19 cellular contexts compared by ENCODE assay signal in the genomic region with DNA sequence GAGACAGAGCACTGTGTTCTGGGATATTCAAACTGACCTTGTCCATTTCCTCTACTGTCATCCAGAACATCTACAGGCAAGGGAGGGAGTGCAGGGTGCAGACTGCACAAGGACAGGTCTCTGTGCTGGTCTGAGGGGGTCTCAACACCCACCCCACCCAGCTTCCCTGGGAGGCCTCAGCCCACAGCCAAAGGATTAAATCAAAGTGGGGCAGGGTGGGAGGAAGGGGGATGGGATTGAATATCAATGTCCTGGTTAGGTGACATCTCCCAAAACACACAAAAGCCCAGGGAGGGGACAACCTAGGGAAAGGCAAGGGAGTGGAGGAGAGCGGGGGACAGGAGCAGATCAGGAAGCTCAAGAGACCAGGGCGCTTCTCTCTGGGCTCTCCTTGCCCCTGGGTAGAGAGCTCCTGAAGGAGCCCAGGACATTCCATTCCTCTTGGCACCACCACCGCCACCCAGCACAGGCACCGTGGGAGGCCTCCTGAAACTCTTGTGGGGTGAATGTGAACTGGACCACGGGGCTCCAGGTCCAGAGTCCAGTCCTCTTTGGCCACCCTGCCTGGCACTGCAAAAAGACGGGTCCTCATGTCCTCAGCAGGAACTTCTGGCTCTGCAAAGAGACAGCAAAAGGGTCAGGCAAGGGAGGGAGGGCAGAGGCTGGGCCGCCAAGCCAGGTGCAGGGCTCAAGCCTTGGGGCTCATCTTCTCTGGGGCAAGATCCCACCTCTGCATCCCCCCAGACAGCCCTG.
DNase-seq lines count a peak whose midpoint lies in the region; ATAC-seq and TF ChIP-seq lines count a peak whose summit lies in the region.
"Had no signal": no experiment of that assay in that cellular context is flagged by ENCODE, and none has a peak within 500 bp of the region (broad histone marks: within the 10 kb centered on the region; RNA-seq: fewer than 3 reads in every experiment).

No MANE protein-coding gene starts in this region.

- H3K4me3 ChIP-seq in NT2/D1 (ENCODE audit: insufficient read length, low read depth) (no peak overlapping the region), gastrocnemius medialis (no peak overlapping the region), OCI-LY7 (ENCODE audit: low read depth, low read length, poor library complexity, severe bottlenecking) (no peak overlapping the region)
- H3K4me3 ChIP-seq: BLaER1 treated with 17β-estradiol and CSF1 and Interleukin-3, amounts not matched to agents 10 nM and 100 nM had no signal

- H3K9me3 Mint-ChIP-seq in chondrocyte (ENCODE audit: low read depth) (no peaks in the 10 kb centered on the region), nephron progenitor cell (peaks cover 12% of the 10 kb centered on the region), progenitor cell of endocrine pancreas (ENCODE audit: low read depth) (peaks cover under 1% of the 10 kb centered on the region)

- ATAC-seq in gastrocnemius medialis: no peak
- ATAC-seq: CD8-positive, alpha-beta T cell had no signal

- no TSS peak for BruUV-seq in OCI-LY7 (replicated peaks; lab: Mats Ljungman, UMichigan)

- H3K36me3 ChIP-seq in NT2/D1 (ENCODE audit: insufficient read depth, insufficient read length, low read length) (peaks cover 33% of the 10 kb centered on the region), gastrocnemius medialis (no peaks in the 10 kb centered on the region), OCI-LY7 (ENCODE audit: insufficient read depth, low read length) (no peaks in the 10 kb centered on the region)

- H3K27me3 ChIP-seq in NT2/D1 (ENCODE audit: insufficient read depth, insufficient read length) (no peaks in the 10 kb centered on the region), gastrocnemius medialis (no peaks in the 10 kb centered on the region)

- peaks cover 14% of the 10 kb centered on the region for H3K9me3 ChIP-seq in NT2/D1 (ENCODE audit: insufficient read depth, low read length)
- H3K9me3 ChIP-seq in gastrocnemius medialis: no peaks in the 10 kb centered on the region
- peaks cover 1% of the 10 kb centered on the region; the same call in 1 of the 2 replicates for H3K9me3 ChIP-seq in OCI-LY7 (ENCODE audit: low read length)

- H3K36me3 Mint-ChIP-seq in chondrocyte (ENCODE audit: low read depth) (peaks cover 36% of the 10 kb centered on the region), nephron progenitor cell (ENCODE audit: low read depth) (no peaks in the 10 kb centered on the region), progenitor cell of endocrine pancreas (ENCODE audit: insufficient read depth) (no peaks in the 10 kb centered on the region)
- H3K36me3 Mint-ChIP-seq: CD8-positive, alpha-beta T cell had no signal

- no peak overlapping the region for H2AFZ ChIP-seq in OCI-LY7 (ENCODE audit: low read length)

- H3K9me2 ChIP-seq in OCI-LY7 (ENCODE audit: insufficient read depth, low read length): no peaks in the 10 kb centered on the region

- TF ChIP-seq CTCF in chondrocyte (IDR thresholded peaks at IDR 0.05): no peak
- no peak for TF ChIP-seq CTCF in nephron progenitor cell (IDR thresholded peaks at IDR 0.05)
- TF ChIP-seq CTCF in gastrocnemius medialis (IDR thresholded peaks at IDR 0.05 in 4 of 5, conservative IDR thresholded peaks at IDR 0.05 in 1 of 5): no peak
- no peak for TF ChIP-seq CTCF in OCI-LY7 (conservative IDR thresholded peaks at IDR 0.05; ENCODE audit: low read length)
- no peak for TF ChIP-seq CTCF in progenitor cell of endocrine pancreas (IDR thresholded peaks at IDR 0.05; ENCODE audit: unreplicated experiment)

- CTCF ChIA-PET in OCI-LY7 (lab: Charles Lee; ENCODE audit: unreplicated experiment): no interaction called here

- H3K79me2 ChIP-seq in OCI-LY7 (ENCODE audit: insufficient read depth, low read depth, low read length): no peaks in the 10 kb centered on the region

- in situ Hi-C loops in gastrocnemius medialis (cut with MboI; ENCODE audit: low sequenced_read_pairs in 4 of 4): loop anchor here (5.0 to 25.0 kb wide), 3 partner anchors 79 to 199 kb away; partner anchors contain the start of gene FITM2 (in 3 of the 4)

- no peak for TF ChIP-seq POLR2A in gastrocnemius medialis (IDR thresholded peaks at IDR 0.05)

- POLR2A ChIA-PET in OCI-LY7 (lab: Charles Lee): interaction anchor here (1.3 kb wide), 1 partner anchor 444 kb away, joined by 10 read pairs; no protein-coding TSS in a partner anchor

- H3K4me2 ChIP-seq in OCI-LY7 (ENCODE audit: low read length): no peak overlapping the region

- no peaks in the 10 kb centered on the region for H3K27me3 Mint-ChIP-seq in chondrocyte (ENCODE audit: low read depth)
- H3K27me3 Mint-ChIP-seq in nephron progenitor cell (ENCODE audit: low read depth, poor library complexity): peaks cover 3% of the 10 kb centered on the region
- peaks cover 3% of the 10 kb centered on the region for H3K27me3 Mint-ChIP-seq in progenitor cell of endocrine pancreas

- DNase-seq in NT2/D1 (ENCODE audit: low read depth, low spot score) (no peak), chondrocyte (ENCODE audit: low spot score) (no peak), nephron progenitor cell (no peak), gastrocnemius medialis (no peak), DMS 273 treated with DMSO at 0.1 percent for 48 hours (lab: John Stamatoyannopoulos, UW) (no peak), OCI-LY7 (ENCODE audit: low spot score) (no peak), progenitor cell of endocrine pancreas (ENCODE audit: low spot score, unreplicated experiment) (no peak), globus pallidus (ENCODE audit: low spot score) (no peak)
- DNase-seq: Calu3; CD8-positive, alpha-beta T cell; EL; KBM-7; NCI-H1105; NCI-H2081; NCI-H748 treated with DMSO at 0.1 percent for 48 hours; NK-92 treated with Interleukin-12 subunit alpha and Interleukin-12 subunit beta, amount 100 ng/mL, for 24 hours; OCI-M1; SIG-M5 had no signal

- peak overlapping the region in 3 of 4 donors; percentile 10 to 27 (median 18) for H3K27ac ChIP-seq in gastrocnemius medialis
- H3K27ac ChIP-seq in OCI-LY7 (ENCODE audit: low read depth, low read length, poor library complexity, severe bottlenecking): no peak overlapping the region
- H3K27ac ChIP-seq: BLaER1 treated with 17β-estradiol and CSF1 and Interleukin-3, amounts not matched to agents 10 nM and 100 nM had no signal

- H4K20me1 ChIP-seq in OCI-LY7 (ENCODE audit: insufficient read depth, low read length): no peaks in the 10 kb centered on the region
- H4K20me1 ChIP-seq: BLaER1 treated with 17β-estradiol and CSF1 and Interleukin-3, amounts not matched to agents 10 nM and 100 nM had no signal

- H3K4me1 ChIP-seq in NT2/D1 (ENCODE audit: insufficient read depth, insufficient read length): peaks cover 21% of the 10 kb centered on the region
- peaks cover 3 to 8% of the 10 kb centered on the region in 2 donors for H3K4me1 ChIP-seq in gastrocnemius medialis
- no peaks in the 10 kb centered on the region for H3K4me1 ChIP-seq in OCI-LY7 (ENCODE audit: insufficient read depth, low read length, poor library complexity, severe bottlenecking)

- intact Hi-C loops in gastrocnemius medialis (cut with DNase I; ENCODE audit: low total_unique reads): no loop called here
- intact Hi-C loops in OCI-LY7 (cut with micrococcal nuclease; ENCODE audit: unreplicated experiment): no loop called here

- H3K4me1 Mint-ChIP-seq in chondrocyte (ENCODE audit: low read depth): peaks cover 41% of the 10 kb centered on the region
- H3K4me1 Mint-ChIP-seq in nephron progenitor cell: peaks cover 49% of the 10 kb centered on the region
- peaks cover 1% of the 10 kb centered on the region for H3K4me1 Mint-ChIP-seq in progenitor cell of endocrine pancreas (ENCODE audit: low read depth)

- H3K27ac Mint-ChIP-seq in chondrocyte (ENCODE audit: unreplicated experiment) (peak overlapping the region; percentile 12), nephron progenitor cell (no peak overlapping the region), progenitor cell of endocrine pancreas (no peak overlapping the region)
- H3K27ac Mint-ChIP-seq: CD8-positive, alpha-beta T cell had no signal

- peak overlapping the region; percentile 51 for H3K9ac ChIP-seq in NT2/D1 (ENCODE audit: insufficient read length, low read depth)

- no peak overlapping the region for H3K4me3 Mint-ChIP-seq in chondrocyte (ENCODE audit: unreplicated experiment)
- peak overlapping the region; percentile 9 for H3K4me3 Mint-ChIP-seq in nephron progenitor cell
- H3K4me3 Mint-ChIP-seq in progenitor cell of endocrine pancreas (ENCODE audit: low read depth): no peak overlapping the region
- H3K4me3 Mint-ChIP-seq: CD8-positive, alpha-beta T cell had no signal
